Comparison of ENCODE assay signal across 8 cellular contexts in genomic region chr6:142301421-142302391, GRCh38. TPM values are rescaled to one million over a fixed set of nuclear protein-coding genes. Genes with fewer than 3 reads are reported as not detected.
DNase-seq lines count a peak whose midpoint lies in the region; ATAC-seq and TF ChIP-seq lines count a peak whose summit lies in the region.

ADGRG6 (plus strand) TSS chr6:142302007; CDS start chr6:142302330, 323 bp downstream.

- DNase-seq in RWPE2 (ENCODE audit: low spot score) (peak; percentile 70), hepatic stellate cell (ENCODE audit: low spot score) (peak; percentile 38), gastrocnemius medialis (no peak), NCI-H1092 (lab: John Stamatoyannopoulos, UW) (no peak)
- peak; percentile 9 for DNase-seq in activated naive CD8-positive, alpha-beta T cell treated with anti-CD3 and anti-CD28 coated beads, Interleukin-2, amount 50 U/mL, for 16 hours (ENCODE audit: low read depth, low spot score)

- intact Hi-C loops in gastrocnemius medialis (cut with DNase I; ENCODE audit: low total_unique reads), result no loop called here

- H3K4me3 ChIP-seq in RWPE2 (ENCODE audit: severe bottlenecking) (peak within 1 kb of the TSS; percentile 66), gastrocnemius medialis (peak within 1 kb of the TSS; percentile 39 to 52 (median 46))

- ATAC-seq in GM18858 (IDR thresholded peaks at IDR 0.05; ENCODE audit: unreplicated experiment), result peak; percentile 64
- peak; percentile 73 for ATAC-seq in HG03103 (IDR thresholded peaks at IDR 0.05; ENCODE audit: low read depth, unreplicated experiment)
- ATAC-seq in RWPE2 (ENCODE audit: low read depth), result peak; percentile 53
- peak in 1 of 2 donors; percentile 30 for ATAC-seq in gastrocnemius medialis

- H3K36me3 ChIP-seq in RWPE2 (ENCODE audit: low read depth) (0 out of 2 replicates have a peak, but pooled peaks cover 6% of the 10 kb centered on the region), gastrocnemius medialis (no peaks in the 10 kb centered on the region)

- H3K4me1 ChIP-seq in RWPE2 (ENCODE audit: insufficient read depth, poor library complexity, severe bottlenecking) (peaks cover 49% of the 10 kb centered on the region), gastrocnemius medialis (no peaks in the 10 kb centered on the region)

- TF ChIP-seq CTCF in 22Rv1 (IDR thresholded peaks at IDR 0.05) (peak; percentile 34), RWPE2 (IDR thresholded peaks at IDR 0.05; ENCODE audit: poor library complexity, severe bottlenecking) (peak; percentile 38), gastrocnemius medialis (IDR thresholded peaks at IDR 0.05 in 4 of 5, conservative IDR thresholded peaks at IDR 0.05 in 1 of 5) (no peak)

- in situ Hi-C loops in gastrocnemius medialis (cut with MboI; ENCODE audit: low sequenced_read_pairs in 4 of 4), result no loop called here

- no peak for TF ChIP-seq POLR2A in gastrocnemius medialis (IDR thresholded peaks at IDR 0.05)

- peak within 1 kb of the TSS; percentile 83 for H3K27ac ChIP-seq in 22Rv1
- H3K27ac ChIP-seq in RWPE2 (ENCODE audit: poor library complexity, severe bottlenecking), result peak within 1 kb of the TSS; percentile 98
- no peak within 1 kb of the TSS for H3K27ac ChIP-seq in gastrocnemius medialis

- H3K9me3 ChIP-seq in RWPE2 (ENCODE audit: severe bottlenecking) (no peaks in the 10 kb centered on the region), gastrocnemius medialis (no peaks in the 10 kb centered on the region)

- H3K27me3 ChIP-seq in RWPE2 (ENCODE audit: insufficient read depth, poor library complexity, severe bottlenecking) (no peaks in the 10 kb centered on the region), gastrocnemius medialis (peaks cover 3 to 33% (median 17%) of the 10 kb centered on the region in 3 donors)

RNA-seq across cellular contexts. Expression of gene ADGRG6, which starts in this region (rescaled TPM):
- total RNA-seq in gastrocnemius medialis, result 1 to 10 TPM; 1.5 to 6.0 (median 3.2) TPM

Comparison
In these comparisons a context has a peak if more than half of its experiments do, and no peak if none do; other contexts are left out.
1. H3K27ac ChIP-seq: peak in 22Rv1 (single experiment) and RWPE2 (single experiment); none in gastrocnemius medialis (0 of 4).
2. CTCF ChIP-seq: peak in 22Rv1 (single experiment) and RWPE2 (single experiment); none in gastrocnemius medialis (0 of 5).
3. DNase-seq: peak in RWPE2 (single experiment), activated naive CD8-positive, alpha-beta T cell treated with anti-CD3 and anti-CD28 coated beads, Interleukin-2, amount 50 U/mL, for 16 hours (single experiment) and hepatic stellate cell (single experiment); none in gastrocnemius medialis (0 of 2) and NCI-H1092 (single experiment).